In genomic region chr7:137890449-137890916, GRCh38 we compare ENCODE assay signal across 20 cellular contexts. TPM values are rescaled to one million over a fixed set of nuclear protein-coding genes. Genes with fewer than 3 reads are reported as not detected.
A peak's percentile ranks its signal among the peaks of the same experiment; 100 is the strongest.
DNase-seq lines count a peak whose midpoint lies in the region; ATAC-seq and TF ChIP-seq lines count a peak whose summit lies in the region.
"Had no signal": no experiment of that assay in that cellular context is flagged by ENCODE, and none has a peak within 500 bp of the region (broad histone marks: within the 10 kb centered on the region; RNA-seq: fewer than 3 reads in every experiment).

No MANE protein-coding gene starts in this region.

- peaks cover 20% of the 10 kb centered on the region for H3K4me1 Mint-ChIP-seq in activated T-cell treated with anti-CD3 and anti-CD28 coated beads, Interleukin-2, amount 50 U/mL, for 24 hours (ENCODE audit: low read depth)
- peaks cover 3% of the 10 kb centered on the region for H3K4me1 Mint-ChIP-seq in activated T-cell treated with anti-CD3 and anti-CD28 coated beads, Interleukin-2, amount 50 U/mL, for 4 hours (ENCODE audit: low read depth)
- peaks cover 30% of the 10 kb centered on the region for H3K4me1 Mint-ChIP-seq in stimulated activated effector memory CD8-positive, alpha-beta T cell treated with anti-CD3 and anti-CD28 coated beads, Interleukin-12 subunit alpha, Interleukin-12 subunit beta, amount 100 ng/mL, for 72 hours

- H3K4me3 ChIP-seq in cardiac muscle cell (no peak overlapping the region), HAP-1 (no peak overlapping the region)
- H3K4me3 ChIP-seq: colonic mucosa, thyroid gland had no signal

- peak overlapping the region; percentile 39 for H3K27ac Mint-ChIP-seq in activated T-cell treated with anti-CD3 and anti-CD28 coated beads, Interleukin-2, amount 50 U/mL, for 24 hours
- no peak overlapping the region for H3K27ac Mint-ChIP-seq in stimulated activated effector memory CD8-positive, alpha-beta T cell treated with anti-CD3 and anti-CD28 coated beads, Interleukin-12 subunit alpha, Interleukin-12 subunit beta, amount 100 ng/mL, for 72 hours
- H3K27ac Mint-ChIP-seq: T-helper 17 cell had no signal

- H3K27me3 Mint-ChIP-seq in activated T-cell treated with anti-CD3 and anti-CD28 coated beads, Interleukin-2, amount 50 U/mL, for 24 hours: no peaks in the 10 kb centered on the region
- no peaks in the 10 kb centered on the region for H3K27me3 Mint-ChIP-seq in activated T-cell treated with anti-CD3 and anti-CD28 coated beads, Interleukin-2, amount 50 U/mL, for 4 hours (ENCODE audit: low read depth)
- H3K27me3 Mint-ChIP-seq: naive thymus-derived CD4-positive, alpha-beta T cell; T-helper 17 cell had no signal

- peaks cover 79% of the 10 kb centered on the region for H3K36me3 Mint-ChIP-seq in activated T-cell treated with anti-CD3 and anti-CD28 coated beads, Interleukin-2, amount 50 U/mL, for 24 hours (ENCODE audit: low read depth)
- H3K36me3 Mint-ChIP-seq in activated T-cell treated with anti-CD3 and anti-CD28 coated beads, Interleukin-2, amount 50 U/mL, for 4 hours (ENCODE audit: insufficient read depth): peaks cover 21% of the 10 kb centered on the region
- H3K36me3 Mint-ChIP-seq in stimulated activated effector memory CD8-positive, alpha-beta T cell treated with anti-CD3 and anti-CD28 coated beads, Interleukin-12 subunit alpha, Interleukin-12 subunit beta, amount 100 ng/mL, for 72 hours: peaks cover 56% of the 10 kb centered on the region

- in situ Hi-C loops in HAP-1 (cut with MboI; ENCODE audit: low sequenced_read_pairs): no loop called here

- TF ChIP-seq CTCF in cardiac muscle cell (IDR thresholded peaks at IDR 0.05; ENCODE audit: low read depth, low read length): no peak
- TF ChIP-seq CTCF in GM20000 (IDR thresholded peaks at IDR 0.05; ENCODE audit: extremely low read depth, missing control alignments): no peak

- peak overlapping the region; percentile 37 for H3K27ac ChIP-seq in cardiac muscle cell
- H3K27ac ChIP-seq: colonic mucosa, HL-60 had no signal

- no peaks in the 10 kb centered on the region for H3K9me3 Mint-ChIP-seq in activated T-cell treated with anti-CD3 and anti-CD28 coated beads, Interleukin-2, amount 50 U/mL, for 24 hours
- H3K9me3 Mint-ChIP-seq in activated T-cell treated with anti-CD3 and anti-CD28 coated beads, Interleukin-2, amount 50 U/mL, for 4 hours: no peaks in the 10 kb centered on the region
- no peaks in the 10 kb centered on the region for H3K9me3 Mint-ChIP-seq in stimulated activated effector memory CD8-positive, alpha-beta T cell treated with anti-CD3 and anti-CD28 coated beads, Interleukin-12 subunit alpha, Interleukin-12 subunit beta, amount 100 ng/mL, for 72 hours
- H3K9me3 Mint-ChIP-seq: naive thymus-derived CD4-positive, alpha-beta T cell had no signal

- H3K27me3 ChIP-seq in cardiac muscle cell (no peaks in the 10 kb centered on the region), HAP-1 (ENCODE audit: low read depth) (no peaks in the 10 kb centered on the region)
- H3K27me3 ChIP-seq: colonic mucosa, thyroid gland had no signal

- no peak for ATAC-seq in activated T-cell treated with anti-CD3 and anti-CD28 coated beads, Interleukin-2, amount 50 U/mL, for 4 hours
- peak; percentile 70 for ATAC-seq in stimulated activated effector memory CD8-positive, alpha-beta T cell treated with anti-CD3 and anti-CD28 coated beads, Interleukin-12 subunit alpha, Interleukin-12 subunit beta, amount 100 ng/mL, for 72 hours
- ATAC-seq: activated CD4-positive, CD25-positive, alpha-beta regulatory T cell treated with anti-CD3 and anti-CD28 coated beads, Interleukin-2, amount 50 U/mL, for 24 hours; esophagus mucosa; naive thymus-derived CD4-positive, alpha-beta T cell; T-helper 17 cell had no signal

- H3K4me3 Mint-ChIP-seq in activated T-cell treated with anti-CD3 and anti-CD28 coated beads, Interleukin-2, amount 50 U/mL, for 24 hours: no peak overlapping the region
- H3K4me3 Mint-ChIP-seq in activated T-cell treated with anti-CD3 and anti-CD28 coated beads, Interleukin-2, amount 50 U/mL, for 4 hours: no peak overlapping the region
- H3K4me3 Mint-ChIP-seq in stimulated activated effector memory CD8-positive, alpha-beta T cell treated with anti-CD3 and anti-CD28 coated beads, Interleukin-12 subunit alpha, Interleukin-12 subunit beta, amount 100 ng/mL, for 72 hours: no peak overlapping the region
- H3K4me3 Mint-ChIP-seq: naive thymus-derived CD4-positive, alpha-beta T cell; T-helper 17 cell had no signal

- peaks cover 21% of the 10 kb centered on the region for H3K4me1 ChIP-seq in cardiac muscle cell (ENCODE audit: low read depth)
- H3K4me1 ChIP-seq in HAP-1: no peaks in the 10 kb centered on the region
- H3K4me1 ChIP-seq: colonic mucosa had no signal

- peaks cover 8% of the 10 kb centered on the region for H3K36me3 ChIP-seq in cardiac muscle cell
- H3K36me3 ChIP-seq in HAP-1 (replicated peaks): peaks cover 14% of the 10 kb centered on the region
- H3K36me3 ChIP-seq: colonic mucosa had no signal

- H3K9me3 ChIP-seq in cardiac muscle cell (ENCODE audit: low read depth) (no peaks in the 10 kb centered on the region), HAP-1 (no peaks in the 10 kb centered on the region)
- H3K9me3 ChIP-seq: colonic mucosa, thyroid gland had no signal

- no peak for DNase-seq in activated T-cell treated with anti-CD3 and anti-CD28 coated beads, Interleukin-2, amount 50 U/mL, for 24 hours
- DNase-seq in activated T-cell treated with anti-CD3 and anti-CD28 coated beads, Interleukin-2, amount 50 U/mL, for 4 hours: no peak
- DNase-seq in RPMI7951 (ENCODE audit: low read depth) (peak; percentile 80), cardiac muscle cell (ENCODE audit: low read depth in 1 of 2, low spot score in 1 of 2) (no peak), NCI-H345 treated with DMSO at 0.1 percent for 48 hours (lab: John Stamatoyannopoulos, UW; ENCODE audit: unreplicated experiment) (no peak), HAP-1 (ENCODE audit: low spot score in 2 of 2) (no peak), GM20000 (ENCODE audit: low spot score) (no peak)
- no peak for DNase-seq in stimulated activated effector memory CD8-positive, alpha-beta T cell treated with anti-CD3 and anti-CD28 coated beads, Interleukin-12 subunit alpha, Interleukin-12 subunit beta, amount 100 ng/mL, for 72 hours (ENCODE audit: low spot score in 2 of 2)
- DNase-seq: anterior cingulate cortex; colonic mucosa; COR-L47; GDM1; naive thymus-derived CD4-positive, alpha-beta T cell; NCI-H1694 treated with DMSO at 0.1 percent for 48 hours; NCI-H526 treated with DMSO at 0.1 percent for 48 hours; T-helper 17 cell; thyroid gland had no signal

RNA-seq across cellular contexts. Expression of gene DGKI, which starts 43.7 kb away (rescaled TPM):
- total RNA-seq in activated T-cell treated with anti-CD3 and anti-CD28 coated beads, Interleukin-2, amount 50 U/mL, for 4 hours: 1 to 10 TPM; 1.2 to 4.3 (median 1.3) TPM
- total RNA-seq in RPMI7951 (2014; rRNA removed; shearing (Covaris generic)): 3.2 and 4.0 TPM in 2 replicates
- 29.2 and 52.7 TPM in 2 replicates for total RNA-seq in cardiac muscle cell
- polyA plus RNA-seq in cardiac muscle cell: 35.0 and 61.4 TPM in 2 replicates
- polyA plus RNA-seq: naive thymus-derived CD4-positive, alpha-beta T cell had no signal
